ENCODE assay signal across 19 cellular contexts in genomic region chr16:69097425-69097824, GRCh38. TPM values are rescaled to one million over a fixed set of nuclear protein-coding genes. Genes with fewer than 3 reads are reported as not detected.
"Had no signal": no experiment of that assay in that cellular context is flagged by ENCODE, and none has a peak within 500 bp of the region (broad histone marks: within the 10 kb centered on the region; RNA-seq: fewer than 3 reads in every experiment).

No MANE protein-coding gene starts in this region.

- ATAC-seq: activated CD8-positive, alpha-beta T cell treated with anti-CD3 and anti-CD28 coated beads, Interleukin-2, amount 10 ng/mL, durations not matched to agents 7 days and 5 days; natural killer cell treated with Interleukin-12 subunit alpha and Interleukin-12 subunit beta and Interleukin-15 and Interleukin-18, amount 100 ng/mL, for 72 hours; pancreas; right cardiac atrium; stimulated activated naive CD8-positive, alpha-beta T cell treated with anti-CD3 and anti-CD28 coated beads, Interleukin-15, amount 100 ng/mL, for 72 hours; T-cell had no signal

- FAIRE-seq: pancreas had no signal

- H3K4me3 Mint-ChIP-seq: activated CD8-positive, alpha-beta T cell treated with anti-CD3 and anti-CD28 coated beads, Interleukin-2, amount 10 ng/mL, durations not matched to agents 7 days and 5 days; activated naive CD4-positive, alpha-beta T cell treated with anti-CD3 and anti-CD28 coated beads, Interleukin-2, amount 50 U/mL, for 24 hours; natural killer cell treated with Interleukin-12 subunit alpha and Interleukin-12 subunit beta and Interleukin-15 and Interleukin-18, amount 100 ng/mL, for 72 hours; stimulated activated naive CD8-positive, alpha-beta T cell treated with anti-CD3 and anti-CD28 coated beads, Interleukin-15, amount 100 ng/mL, for 72 hours; T-cell had no signal

- H3K27ac ChIP-seq: ascending aorta, brain microvascular endothelial cell, heart left ventricle, left ventricle myocardium inferior, pancreas, tibial artery had no signal

- H3K27me3 ChIP-seq: ascending aorta, brain microvascular endothelial cell, heart left ventricle, pancreas, tibial artery had no signal

- H3K36me3 Mint-ChIP-seq: activated naive CD4-positive, alpha-beta T cell treated with anti-CD3 and anti-CD28 coated beads, Interleukin-2, amount 50 U/mL, for 24 hours; natural killer cell treated with Interleukin-12 subunit alpha and Interleukin-12 subunit beta and Interleukin-15 and Interleukin-18, amount 100 ng/mL, for 72 hours; T-cell had no signal

- H3K4me1 Mint-ChIP-seq: activated naive CD4-positive, alpha-beta T cell treated with anti-CD3 and anti-CD28 coated beads, Interleukin-2, amount 50 U/mL, for 24 hours; stimulated activated naive CD8-positive, alpha-beta T cell treated with anti-CD3 and anti-CD28 coated beads, Interleukin-15, amount 100 ng/mL, for 72 hours; T-cell had no signal

- H3K4me1 ChIP-seq: ascending aorta, pancreas, tibial artery had no signal

- H3K27me3 Mint-ChIP-seq: activated naive CD4-positive, alpha-beta T cell treated with anti-CD3 and anti-CD28 coated beads, Interleukin-2, amount 50 U/mL, for 24 hours had no signal

- H3K9me3 ChIP-seq: ascending aorta, heart left ventricle, left ventricle myocardium inferior, pancreas, tibial artery had no signal

- H3K36me3 ChIP-seq: ascending aorta, brain microvascular endothelial cell, heart left ventricle, left ventricle myocardium inferior, pancreas, tibial artery had no signal

- H3K4me3 ChIP-seq: ascending aorta, heart left ventricle, left ventricle myocardium inferior, pancreas, tibial artery had no signal

- H3K27ac Mint-ChIP-seq: activated CD8-positive, alpha-beta T cell treated with anti-CD3 and anti-CD28 coated beads, Interleukin-2, amount 10 ng/mL, durations not matched to agents 7 days and 5 days; activated naive CD4-positive, alpha-beta T cell treated with anti-CD3 and anti-CD28 coated beads, Interleukin-2, amount 50 U/mL, for 24 hours; natural killer cell treated with Interleukin-12 subunit alpha and Interleukin-12 subunit beta and Interleukin-15 and Interleukin-18, amount 100 ng/mL, for 72 hours; stimulated activated naive CD8-positive, alpha-beta T cell treated with anti-CD3 and anti-CD28 coated beads, Interleukin-15, amount 100 ng/mL, for 72 hours; T-cell had no signal

- DNase-seq: activated CD4-positive, alpha-beta T cell treated with anti-CD3 and anti-CD28 coated beads for 1 hour; activated CD4-positive, alpha-beta T cell treated with anti-CD3 and anti-CD28 coated beads, Interleukin-2, amount 50 U/mL, for 1 hour; activated CD8-positive, alpha-beta T cell treated with anti-CD3 and anti-CD28 coated beads, Interleukin-2, amount 10 ng/mL, durations not matched to agents 7 days and 5 days; activated gamma-delta T cell treated with Interleukin-2 at 50 U/mL for 16 hours; brain microvascular endothelial cell; central memory CD4-positive, alpha-beta T cell; effector memory CD4-positive, alpha-beta T cell; left ventricle myocardium inferior; pancreas; right cardiac atrium; stimulated activated CD4-positive, alpha-beta T cell treated with anti-CD3 and anti-CD28 coated beads, Interleukin-1b, Interleukin-23, amount 100 ng/mL, for 48 hours; stimulated activated naive CD8-positive, alpha-beta T cell treated with anti-CD3 and anti-CD28 coated beads, Interleukin-15, amount 100 ng/mL, for 72 hours; T-cell; T-helper 9 cell; tibial artery had no signal

RNA-seq across cellular contexts. Expression of gene HAS3, which starts 8.0 kb away (rescaled TPM):
- total RNA-seq: ascending aorta had no signal
